ENCODE assay signal across 24 cellular contexts in the genomic region with DNA sequence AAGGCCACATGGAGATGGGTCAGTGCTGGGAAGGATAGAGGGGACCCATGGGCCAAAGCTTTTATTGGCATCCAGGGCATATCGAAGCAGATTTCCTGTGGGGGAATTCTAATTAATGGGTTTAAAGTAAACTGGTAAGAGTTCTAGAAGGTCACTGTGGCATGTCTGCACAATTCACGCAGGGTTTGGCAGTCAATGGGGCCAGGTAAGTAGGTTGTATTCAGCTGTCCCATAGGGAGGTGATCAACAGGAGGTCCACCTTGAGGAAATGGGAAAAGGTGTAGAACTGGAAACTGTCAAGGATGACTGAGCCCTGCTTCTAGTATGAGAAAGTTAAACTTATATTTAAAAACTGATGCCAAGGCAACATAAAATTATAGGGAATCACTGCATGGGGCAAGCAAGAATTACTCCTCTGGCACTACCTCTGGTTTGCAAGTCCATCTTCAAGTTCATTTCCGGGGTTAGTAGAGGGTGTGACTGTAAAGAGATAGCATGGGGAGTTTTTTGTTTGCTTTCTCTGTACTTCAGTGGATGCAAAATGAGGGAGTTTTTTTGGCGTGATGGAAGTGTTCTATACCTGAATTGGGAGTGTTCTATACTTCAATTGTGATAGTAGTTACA.
"Had no signal": no experiment of that assay in that cellular context is flagged by ENCODE, and none has a peak within 500 bp of the region (broad histone marks: within the 10 kb centered on the region; RNA-seq: fewer than 3 reads in every experiment).

No MANE protein-coding gene starts in this region.

- H3K27me3 Mint-ChIP-seq: stimulated activated memory B cell treated with anti-CD40 and anti-IgM and Interleukin-4, amounts not matched to agents 10 μg/mL and 1 μg/mL and 100 μg/mL, for 72 hours had no signal

- H3K36me3 ChIP-seq: esophagus squamous epithelium, left lung, ovary, sigmoid colon, spleen, thoracic aorta, tibial nerve, upper lobe of left lung had no signal

- ATAC-seq: effector memory CD8-positive, alpha-beta T cell; left lung; naive thymus-derived CD8-positive, alpha-beta T cell; psoas muscle; right cardiac atrium; stimulated activated memory B cell treated with anti-CD40 and anti-IgM and Interleukin-4, amounts not matched to agents 10 μg/mL and 1 μg/mL and 100 μg/mL, for 72 hours had no signal

- H3K4me3 ChIP-seq: esophagus squamous epithelium, left lung, ovary, psoas muscle, sigmoid colon, spleen, thoracic aorta, tibial nerve, upper lobe of left lung had no signal

- H3K27me3 ChIP-seq: esophagus squamous epithelium, left lung, ovary, sigmoid colon, spleen, tibial nerve, upper lobe of left lung had no signal

- H3K9me3 ChIP-seq: ovary, sigmoid colon had no signal

- DNase-seq: cortex of kidney; effector memory CD8-positive, alpha-beta T cell; erythroblast; esophagus squamous epithelium; foreskin melanocyte; kidney; left lung; mesenchymal stem cell; naive thymus-derived CD8-positive, alpha-beta T cell; nephron progenitor cell; nucleus accumbens; ovary; posterior cingulate gyrus; psoas muscle; right cardiac atrium; sigmoid colon; spleen; stimulated activated CD4-positive, alpha-beta T cell treated with anti-CD3 and anti-CD28 coated beads, Interleukin-4, amount 100 ng/mL, for 4 hours; upper lobe of left lung had no signal

- H3K27ac Mint-ChIP-seq: effector memory CD8-positive, alpha-beta T cell; mesothelial cell of epicardium; naive thymus-derived CD8-positive, alpha-beta T cell; nephron progenitor cell; stimulated activated memory B cell treated with anti-CD40 and anti-IgM and Interleukin-4, amounts not matched to agents 10 μg/mL and 1 μg/mL and 100 μg/mL, for 72 hours; stimulated activated naive CD8-positive, alpha-beta T cell treated with anti-CD3 and anti-CD28 coated beads, Interleukin-15, Interleukin-2, amounts not matched to agents 100 ng/mL and 50 ng/mL, for 24 hours had no signal

- H3K4me1 Mint-ChIP-seq: naive thymus-derived CD8-positive, alpha-beta T cell; nephron progenitor cell had no signal

- H3K9me3 Mint-ChIP-seq: effector memory CD8-positive, alpha-beta T cell had no signal

- H3K4me3 Mint-ChIP-seq: effector memory CD8-positive, alpha-beta T cell; mesothelial cell of epicardium; naive thymus-derived CD8-positive, alpha-beta T cell; nephron progenitor cell; stimulated activated memory B cell treated with anti-CD40 and anti-IgM and Interleukin-4, amounts not matched to agents 10 μg/mL and 1 μg/mL and 100 μg/mL, for 72 hours; stimulated activated naive CD8-positive, alpha-beta T cell treated with anti-CD3 and anti-CD28 coated beads, Interleukin-15, Interleukin-2, amounts not matched to agents 100 ng/mL and 50 ng/mL, for 24 hours had no signal

- H3K4me1 ChIP-seq: left lung had no signal
